Comparison of ENCODE assay signal across 11 cellular contexts in genomic region chr13:22126433-22127021, GRCh38.
A peak's percentile ranks its signal among the peaks of the same experiment; 100 is the strongest.
DNase-seq lines count a peak whose midpoint lies in the region; ATAC-seq and TF ChIP-seq lines count a peak whose summit lies in the region.
"Had no signal": no experiment of that assay in that cellular context is flagged by ENCODE, and none has a peak within 500 bp of the region (broad histone marks: within the 10 kb centered on the region; RNA-seq: fewer than 3 reads in every experiment).

No MANE protein-coding gene starts in this region.

- no peaks in the 10 kb centered on the region for H3K36me3 ChIP-seq in adrenal gland (replicated peaks in 1 of 2)

- DNase-seq in CD4-positive, alpha-beta T cell, result no peak
- peak; percentile 60 for DNase-seq in OCI-M1 (lab: John Stamatoyannopoulos, UW)
- DNase-seq in foreskin keratinocyte, result no peak
- DNase-seq in adrenal gland, result no peak
- no peak for DNase-seq in activated naive CD4-positive, alpha-beta T cell treated with anti-CD3 and anti-CD28 coated beads for 36 hours
- DNase-seq in DMS79 (lab: John Stamatoyannopoulos, UW), result no peak
- DNase-seq: CD4-positive, CD25-positive, alpha-beta regulatory T cell; endodermal cell; NCI-H748 treated with DMSO at 0.1 percent for 48 hours had no signal

- intact Hi-C loops in CD4-positive, alpha-beta T cell (cut with DNase I, micrococcal nuclease), result no loop called here
- intact Hi-C loops in adrenal gland (cut with DNase I), result no loop called here
- intact Hi-C loops in activated naive CD4-positive, alpha-beta T cell treated with anti-CD3 and anti-CD28 coated beads for 36 hours (cut with micrococcal nuclease), result no loop called here

- H3K9me3 Mint-ChIP-seq in CD4-positive, alpha-beta T cell, result no peaks in the 10 kb centered on the region
- peaks cover 13% of the 10 kb centered on the region for H3K9me3 Mint-ChIP-seq in activated naive CD4-positive, alpha-beta T cell treated with anti-CD3 and anti-CD28 coated beads for 36 hours
- H3K9me3 Mint-ChIP-seq: endodermal cell had no signal

- H3K4me1 ChIP-seq in foreskin keratinocyte (no peaks in the 10 kb centered on the region), adrenal gland (replicated peaks in 1 of 2) (no peaks in the 10 kb centered on the region)

- H3K4me1 Mint-ChIP-seq in CD4-positive, alpha-beta T cell (ENCODE audit: low read depth), result peaks cover 18% of the 10 kb centered on the region
- peaks cover 25% of the 10 kb centered on the region for H3K4me1 Mint-ChIP-seq in activated naive CD4-positive, alpha-beta T cell treated with anti-CD3 and anti-CD28 coated beads for 36 hours (ENCODE audit: low read depth)

- H3K27me3 Mint-ChIP-seq in CD4-positive, alpha-beta T cell, result no peaks in the 10 kb centered on the region
- H3K27me3 Mint-ChIP-seq in activated naive CD4-positive, alpha-beta T cell treated with anti-CD3 and anti-CD28 coated beads for 36 hours (ENCODE audit: low read depth), result no peaks in the 10 kb centered on the region

- 13 to 29% (median 28%) methylated on average over 2 of the region's 2 CpGs for WGBS in adrenal gland, 4 donors

- H3K27me3 ChIP-seq in CD4-positive, alpha-beta T cell (ENCODE audit: control insufficient read depth, insufficient read depth, low read length), result no peaks in the 10 kb centered on the region
- H3K27me3 ChIP-seq in foreskin keratinocyte (no peaks in the 10 kb centered on the region), adrenal gland (no peaks in the 10 kb centered on the region)

- peak; percentile 26 for ATAC-seq in CD4-positive, alpha-beta T cell (ENCODE audit: poor library complexity)
- peak; percentile 87 for ATAC-seq in GM19324 (IDR thresholded peaks at IDR 0.05; ENCODE audit: low FRiP score, unreplicated experiment)
- ATAC-seq in HG02981 (IDR thresholded peaks at IDR 0.05; ENCODE audit: unreplicated experiment), result peak; percentile 98
- ATAC-seq in foreskin keratinocyte, result no peak

- no peak for TF ChIP-seq CTCF in CD4-positive, alpha-beta T cell (IDR thresholded peaks at IDR 0.05)
- TF ChIP-seq CTCF in foreskin keratinocyte (conservative IDR thresholded peaks at IDR 0.05) (no peak), adrenal gland (IDR thresholded peaks at IDR 0.05) (no peak)

- POLR2A ChIA-PET in CD4-positive, alpha-beta T cell (lab: Charles Lee), result interaction anchor here (0.6 kb wide), 1 partner anchor 10 kb away, joined by 3 read pairs; no protein-coding TSS in a partner anchor

- CTCF ChIA-PET in CD4-positive, alpha-beta T cell (lab: Charles Lee), result no interaction called here
- CTCF ChIA-PET in activated naive CD4-positive, alpha-beta T cell treated with anti-CD3 and anti-CD28 coated beads for 36 hours (lab: Charles Lee), result no interaction called here

- no peak overlapping the region for H3K27ac Mint-ChIP-seq in CD4-positive, alpha-beta T cell
- H3K27ac Mint-ChIP-seq in activated naive CD4-positive, alpha-beta T cell treated with anti-CD3 and anti-CD28 coated beads for 36 hours, result no peak overlapping the region
- H3K27ac Mint-ChIP-seq: endodermal cell had no signal

- no peak overlapping the region for H3K4me3 Mint-ChIP-seq in CD4-positive, alpha-beta T cell
- H3K4me3 Mint-ChIP-seq in activated naive CD4-positive, alpha-beta T cell treated with anti-CD3 and anti-CD28 coated beads for 36 hours, result no peak overlapping the region
- H3K4me3 Mint-ChIP-seq: CD4-positive, CD25-positive, alpha-beta regulatory T cell; endodermal cell had no signal

- H3K27ac ChIP-seq in CD4-positive, alpha-beta T cell (ENCODE audit: low read depth, low read length), result no peak overlapping the region
- no peak overlapping the region for H3K27ac ChIP-seq in foreskin keratinocyte
- no peak overlapping the region for H3K27ac ChIP-seq in adrenal gland

- H3K4me3 ChIP-seq in adrenal gland, result no peak overlapping the region

- no peak for TF ChIP-seq POLR2A in adrenal gland (IDR thresholded peaks at IDR 0.05)

- no peaks in the 10 kb centered on the region for H3K36me3 Mint-ChIP-seq in CD4-positive, alpha-beta T cell (ENCODE audit: low read depth)
- H3K36me3 Mint-ChIP-seq in activated naive CD4-positive, alpha-beta T cell treated with anti-CD3 and anti-CD28 coated beads for 36 hours (ENCODE audit: low read depth), result peaks cover 5% of the 10 kb centered on the region

- no peaks in the 10 kb centered on the region for H3K9me3 ChIP-seq in CD4-positive, alpha-beta T cell (ENCODE audit: control insufficient read depth, low read length)
- no peaks in the 10 kb centered on the region for H3K9me3 ChIP-seq in adrenal gland (replicated peaks in 1 of 3)
